8 cellular contexts compared by ENCODE assay signal in the genomic region with DNA sequence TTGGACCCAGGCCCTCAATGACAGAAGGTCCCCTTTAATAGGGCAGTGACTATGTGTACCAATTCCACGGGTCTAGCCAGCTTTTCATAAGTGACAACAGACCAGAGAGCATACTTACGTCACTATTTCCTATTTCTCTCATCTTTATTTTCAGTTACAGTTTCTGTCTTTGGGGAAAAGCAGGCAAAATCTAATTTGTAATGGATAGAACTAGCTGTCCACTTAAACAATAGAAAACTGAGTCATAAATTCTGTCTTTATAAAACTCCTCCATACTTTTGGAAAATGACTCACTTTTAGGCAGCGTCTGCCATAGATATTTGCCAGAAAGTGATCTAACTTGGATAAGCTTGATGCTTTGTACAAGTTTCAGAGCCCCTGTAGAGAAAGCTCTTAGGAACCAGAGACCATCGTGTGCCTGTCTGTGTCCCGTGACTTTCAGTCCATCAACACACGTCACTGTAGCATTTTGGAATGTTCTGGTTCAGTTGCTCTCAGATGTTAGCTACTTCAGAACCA.
DNase-seq lines count a peak whose midpoint lies in the region; ATAC-seq, FAIRE-seq and TF ChIP-seq lines count a peak whose summit lies in the region.

No MANE protein-coding gene starts in this region.

- peaks cover 3% of the 10 kb centered on the region for H3K79me2 ChIP-seq in GM12878 (ENCODE audit: control insufficient read depth, insufficient read depth, low read length)

- no peaks in the 10 kb centered on the region for H3K27me3 ChIP-seq in breast epithelium
- H3K27me3 ChIP-seq in GM12878 (replicated peaks in 1 of 2; ENCODE audit: control insufficient read depth in 2 of 2, insufficient read depth in 2 of 2, low read length in 1 of 2), result no peaks in the 10 kb centered on the region
- H3K27me3 ChIP-seq in sigmoid colon, result no peaks in the 10 kb centered on the region

- DNase-seq in MCF 10A (ENCODE audit: unreplicated experiment) (peak; percentile 66), breast epithelium (ENCODE audit: low spot score in 2 of 2) (no peak), GM12878 (ENCODE audit: low read depth, low spot score) (no peak), sigmoid colon (no peak), SIG-M5 (lab: John Stamatoyannopoulos, UW) (no peak), mesenteric fat pad (ENCODE audit: low spot score) (no peak)
- no peak for DNase-seq in stimulated activated CD4-positive, alpha-beta T cell treated with anti-CD3 and anti-CD28 coated beads, Interleukin-4, amount 100 ng/mL, for 1 hour

- H3K27me3 Mint-ChIP-seq in MCF 10A (ENCODE audit: insufficient read depth, unreplicated experiment), result no peaks in the 10 kb centered on the region

- peak; percentile 75 for FAIRE-seq in GM12878 (lab: Jason Lieb, UNC)

- H3K36me3 ChIP-seq in breast epithelium (no peaks in the 10 kb centered on the region), GM12878 (ENCODE audit: control insufficient read depth in 2 of 2, insufficient read depth in 2 of 2, low read length in 1 of 2) (no peaks in the 10 kb centered on the region), sigmoid colon (no peaks in the 10 kb centered on the region)

- peaks cover 6% of the 10 kb centered on the region for H3K4me1 Mint-ChIP-seq in MCF 10A (ENCODE audit: insufficient read depth, unreplicated experiment)

- CTCF ChIA-PET in MCF 10A (lab: Yijun Ruan, JAX), result interaction anchor here (1.1 to 1.2 kb wide), 2 partner anchors 11 to 118 kb away, joined by 3 to 5 read pairs; partner anchors contain the start of gene IQGAP2
- CTCF ChIA-PET in GM12878 (lab: Yijun Ruan, JAX), result interaction anchor here (0.9 to 1.3 kb wide), 4 partner anchors 16 to 118 kb away, joined by 3 to 8 read pairs (median 6); partner anchors contain the start of gene IQGAP2

- TF ChIP-seq CTCF in MCF 10A (IDR thresholded peaks at IDR 0.05; ENCODE audit: unreplicated experiment) (no peak), breast epithelium (IDR thresholded peaks at IDR 0.05) (no peak), GM12878 (IDR thresholded peaks at IDR 0.05 in 2 of 3, conservative IDR thresholded peaks at IDR 0.05 in 1 of 3; ENCODE audit: control insufficient read depth in 2 of 3, extremely low read depth in 1 of 3, insufficient read depth in 1 of 3, low read depth in 3 of 3, low read length in 3 of 3) (no peak), sigmoid colon (IDR thresholded peaks at IDR 0.05) (no peak)

- H3K4me3 Mint-ChIP-seq in MCF 10A (ENCODE audit: unreplicated experiment), result no peak overlapping the region

- H3K4me1 ChIP-seq in breast epithelium, result no peaks in the 10 kb centered on the region
- H3K4me1 ChIP-seq in GM12878 (ENCODE audit: control insufficient read depth, insufficient read depth, low read length), result peaks cover 8% of the 10 kb centered on the region; the same call in 1 of the 2 replicates
- no peaks in the 10 kb centered on the region for H3K4me1 ChIP-seq in sigmoid colon

- no peak; a peak in 1 of 4 replicates for TF ChIP-seq EP300 in GM12878 (IDR thresholded peaks at IDR 0.05; ENCODE audit: borderline replicate concordance in 1 of 2, control insufficient read depth in 1 of 2, low read depth in 2 of 2, low read length in 2 of 2)
- TF ChIP-seq EP300 in sigmoid colon (IDR thresholded peaks at IDR 0.05), result no peak

- no peaks in the 10 kb centered on the region for H3K9me3 Mint-ChIP-seq in MCF 10A (ENCODE audit: unreplicated experiment)

- SMC1A ChIA-PET in GM12878 (lab: Charles Lee; ENCODE audit: uncharacterized antibody, unreplicated experiment), result interaction anchor here (0.6 to 3.7 kb wide), 12 partner anchors 9 to 352 kb away, joined by 3 to 19 read pairs (median 4); no protein-coding TSS in a partner anchor

- intact Hi-C loops in MCF 10A (cut with micrococcal nuclease) (no loop called here), breast epithelium (cut with DNase I; ENCODE audit: low total_unique reads) (no loop called here), GM12878 (cut with micrococcal nuclease; ENCODE audit: unreplicated experiment) (loop anchor here (2.0 kb wide), 1 partner anchor 118 kb away; the partner anchor contains the start of gene IQGAP2), sigmoid colon (cut with DNase I) (no loop called here)

- H3K36me3 Mint-ChIP-seq in MCF 10A (ENCODE audit: insufficient read depth, unreplicated experiment), result no peaks in the 10 kb centered on the region

- no peak for TF ChIP-seq RAD21 in GM12878 (IDR thresholded peaks at IDR 0.05; ENCODE audit: insufficient read depth, low read depth, low read length)

- no peaks in the 10 kb centered on the region for H3K9me3 ChIP-seq in breast epithelium
- H3K9me3 ChIP-seq in GM12878 (replicated peaks; ENCODE audit: control insufficient read depth, insufficient read depth, low read length), result no peaks in the 10 kb centered on the region; the same call in 2 of the 3 replicates
- no peaks in the 10 kb centered on the region for H3K9me3 ChIP-seq in sigmoid colon

- POLR2A ChIA-PET in MCF 10A (lab: Yijun Ruan, JAX), result no interaction called here
- POLR2A ChIA-PET in GM12878 (lab: Charles Lee), result interaction anchor here (1.0 to 1.2 kb wide), 2 partner anchors 9 to 15 kb away, joined by 3 read pairs; no protein-coding TSS in a partner anchor

- peak overlapping the region; percentile 81 for H3K27ac Mint-ChIP-seq in MCF 10A (ENCODE audit: low read depth, unreplicated experiment)

- peak overlapping the region; percentile 81 for H2AFZ ChIP-seq in GM12878 (ENCODE audit: control insufficient read depth, low read depth, low read length)

- ATAC-seq in HG03095 (IDR thresholded peaks at IDR 0.05; ENCODE audit: unreplicated experiment) (peak; percentile 80), GM12878 (peak; percentile 93)

- H3K27ac ChIP-seq in breast epithelium (no peak overlapping the region), GM12878 (ENCODE audit: control insufficient read depth, insufficient read depth) (peak overlapping the region; percentile 78), sigmoid colon (peak overlapping the region in 3 of 4 donors; percentile 36 to 54 (median 53))

- H3K4me2 ChIP-seq in GM12878 (ENCODE audit: control insufficient read depth, insufficient read depth), result peak overlapping the region; percentile 76

- no TSS peak for BruUV-seq in MCF 10A (replicated peaks; lab: Mats Ljungman, UMichigan)
- no TSS peak for BruUV-seq in GM12878 (replicated peaks; lab: Mats Ljungman, UMichigan)

- peak overlapping the region; percentile 25; the same call in 1 of the 2 replicates for H3K9ac ChIP-seq in GM12878 (ENCODE audit: control insufficient read depth, insufficient read depth, low read length)

- no peak overlapping the region for H3K4me3 ChIP-seq in breast epithelium
- no peak overlapping the region for H3K4me3 ChIP-seq in GM12878
- no peak overlapping the region for H3K4me3 ChIP-seq in sigmoid colon

- TF ChIP-seq POLR2A in breast epithelium (IDR thresholded peaks at IDR 0.05) (no peak), GM12878 (IDR thresholded peaks at IDR 0.05; ENCODE audit: low read depth, low read length) (no peak), sigmoid colon (IDR thresholded peaks at IDR 0.05) (no peak)

- in situ Hi-C loops in GM12878 (cut with MboI), result no loop called here

- 22% methylated on average over 6 of the region's 6 CpGs for WGBS in GM12878 (ENCODE audit: insufficient coverage, insufficient replicate concordance, low lambda C conversion rate, missing lambda C conversion rate)
- WGBS in sigmoid colon, 2 donors, result 55 to 81% methylated on average over 6 of the region's 6 CpGs

- RAD21 ChIA-PET in GM12878 (lab: Charles Lee; ENCODE audit: unreplicated experiment), result interaction anchor here (0.6 to 2.4 kb wide), 6 partner anchors 23 to 194 kb away, joined by 3 to 14 read pairs (median 6); partner anchors contain the start of gene IQGAP2

- no peaks in the 10 kb centered on the region for H4K20me1 ChIP-seq in GM12878 (ENCODE audit: control insufficient read depth, insufficient read depth)

TF ChIP-seq in GM12878, 131 proteins besides CTCF, POLR2A, EP300 and RAD21 (continues in another document):
- TF ChIP-seq, protein P1, sequence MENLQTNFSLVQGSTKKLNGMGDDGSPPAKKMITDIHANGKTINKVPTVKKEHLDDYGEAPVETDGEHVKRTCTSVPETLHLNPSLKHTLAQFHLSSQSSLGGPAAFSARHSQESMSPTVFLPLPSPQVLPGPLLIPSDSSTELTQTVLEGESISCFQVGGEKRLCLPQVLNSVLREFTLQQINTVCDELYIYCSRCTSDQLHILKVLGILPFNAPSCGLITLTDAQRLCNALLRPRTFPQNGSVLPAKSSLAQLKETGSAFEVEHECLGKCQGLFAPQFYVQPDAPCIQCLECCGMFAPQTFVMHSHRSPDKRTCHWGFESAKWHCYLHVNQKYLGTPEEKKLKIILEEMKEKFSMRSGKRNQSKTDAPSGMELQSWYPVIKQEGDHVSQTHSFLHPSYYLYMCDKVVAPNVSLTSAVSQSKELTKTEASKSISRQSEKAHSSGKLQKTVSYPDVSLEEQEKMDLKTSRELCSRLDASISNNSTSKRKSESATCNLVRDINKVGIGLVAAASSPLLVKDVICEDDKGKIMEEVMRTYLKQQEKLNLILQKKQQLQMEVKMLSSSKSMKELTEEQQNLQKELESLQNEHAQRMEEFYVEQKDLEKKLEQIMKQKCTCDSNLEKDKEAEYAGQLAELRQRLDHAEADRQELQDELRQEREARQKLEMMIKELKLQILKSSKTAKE (IDR thresholded peaks at IDR 0.05; ENCODE audit: low read depth, poor library complexity, severe bottlenecking), result peak; percentile 58
- TF ChIP-seq JUNB (IDR thresholded peaks at IDR 0.05) (peak; percentile 62), RUNX3 (IDR thresholded peaks at IDR 0.05; ENCODE audit: low read length) (no peak), FOS (IDR thresholded peaks at IDR 0.05; ENCODE audit: borderline replicate concordance, extremely low read depth, insufficient read length) (no peak), NRF1 (conservative IDR thresholded peaks at IDR 0.05; ENCODE audit: low read depth, low read length) (no peak), ETV6 (conservative IDR thresholded peaks at IDR 0.05 in 1 of 2, IDR thresholded peaks at IDR 0.05 in 1 of 2; ENCODE audit: borderline replicate concordance in 1 of 2, low read depth in 1 of 2) (peak in 1 of 2 experiments; percentile 57; a peak in 1 of 4 replicates), ZNF384 (IDR thresholded peaks at IDR 0.05; ENCODE audit: borderline replicate concordance, low read depth, low read length) (no peak)
- TF ChIP-seq, protein P2, sequence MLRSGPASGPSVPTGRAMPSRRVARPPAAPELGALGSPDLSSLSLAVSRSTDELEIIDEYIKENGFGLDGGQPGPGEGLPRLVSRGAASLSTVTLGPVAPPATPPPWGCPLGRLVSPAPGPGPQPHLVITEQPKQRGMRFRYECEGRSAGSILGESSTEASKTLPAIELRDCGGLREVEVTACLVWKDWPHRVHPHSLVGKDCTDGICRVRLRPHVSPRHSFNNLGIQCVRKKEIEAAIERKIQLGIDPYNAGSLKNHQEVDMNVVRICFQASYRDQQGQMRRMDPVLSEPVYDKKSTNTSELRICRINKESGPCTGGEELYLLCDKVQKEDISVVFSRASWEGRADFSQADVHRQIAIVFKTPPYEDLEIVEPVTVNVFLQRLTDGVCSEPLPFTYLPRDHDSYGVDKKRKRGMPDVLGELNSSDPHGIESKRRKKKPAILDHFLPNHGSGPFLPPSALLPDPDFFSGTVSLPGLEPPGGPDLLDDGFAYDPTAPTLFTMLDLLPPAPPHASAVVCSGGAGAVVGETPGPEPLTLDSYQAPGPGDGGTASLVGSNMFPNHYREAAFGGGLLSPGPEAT (IDR thresholded peaks at IDR 0.05; ENCODE audit: low read depth), result peak; percentile 72; the same call in 1 of the 2 replicates

Comparison
In these comparisons a context has a peak if more than half of its experiments do, and no peak if none do; other contexts are left out.
1. H3K27ac ChIP-seq: peak in GM12878 (single experiment) and sigmoid colon (3 of 4); none in breast epithelium (0 of 2).